ENCODE assay signal across 23 cellular contexts in the genomic region with DNA sequence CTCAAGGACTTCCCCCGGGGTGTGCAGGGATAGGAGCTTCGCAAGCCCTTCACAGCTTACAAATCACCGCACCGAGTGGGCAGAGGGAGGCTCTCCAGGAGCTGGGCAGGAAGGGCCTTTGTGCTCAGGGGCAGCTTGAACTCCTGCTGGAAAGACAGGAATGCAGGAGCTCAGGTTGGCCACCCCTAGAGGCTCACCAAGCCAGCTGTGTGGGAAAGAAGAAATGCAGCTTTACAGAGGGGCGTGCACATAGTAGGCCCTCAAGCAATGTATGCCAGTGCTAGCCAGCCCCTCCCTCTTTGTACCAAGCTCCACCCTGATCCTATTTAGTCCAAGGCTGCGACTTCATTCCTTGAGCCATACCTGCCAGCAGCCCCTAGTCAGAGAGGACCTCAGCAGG. TPM values are rescaled to one million over a fixed set of nuclear protein-coding genes. Genes with fewer than 3 reads are reported as not detected.
"Had no signal": no experiment of that assay in that cellular context is flagged by ENCODE, and none has a peak within 500 bp of the region (broad histone marks: within the 10 kb centered on the region; RNA-seq: fewer than 3 reads in every experiment).

No MANE protein-coding gene starts in this region.

- H3K27me3 ChIP-seq: MG63, SJSA1 had no signal

- H3K9me3 ChIP-seq: MG63, SJSA1 had no signal

- H3K27ac ChIP-seq: HL-60, SJSA1, SK-N-MC had no signal

- H3K36me3 ChIP-seq: MG63, SJSA1 had no signal

- H3K4me3 ChIP-seq: MG63, SJSA1, SK-N-MC had no signal

- DNase-seq: Karpas-422, KG1, MG63, NCI-H1092, NCI-H1105 treated with DMSO at 0.1 percent for 48 hours, NCI-H1417 treated with DMSO at 0.1 percent for 48 hours, NCI-H146, NCI-H1694 treated with DMSO at 0.1 percent for 48 hours, NCI-H2029, NCI-H2081 treated with DMSO at 0.1 percent for 48 hours, NCI-H2171, NCI-H226, NCI-H446, NCI-H510A, NCI-H524 treated with DMSO at 0.1 percent for 48 hours, NCI-H69, NCI-H774, Right ventricle myocardium superior, RPMI8226, SIG-M5 had no signal

RNA-seq across cellular contexts. Expression of gene STRA8, which starts 26.1 kb away (rescaled TPM):
- total RNA-seq: Right ventricle myocardium superior, SJSA1 had no signal
